In genomic region chr14:31926652-31927347, GRCh38 we compare ENCODE assay signal across 9 cellular contexts.
A peak's percentile ranks its signal among the peaks of the same experiment; 100 is the strongest.
DNase-seq lines count a peak whose midpoint lies in the region; ATAC-seq, FAIRE-seq and TF ChIP-seq lines count a peak whose summit lies in the region.
"Had no signal": no experiment of that assay in that cellular context is flagged by ENCODE, and none has a peak within 500 bp of the region (broad histone marks: within the 10 kb centered on the region; RNA-seq: fewer than 3 reads in every experiment).

No MANE protein-coding gene starts in this region.

- H3K79me2 ChIP-seq in PC-3 (ENCODE audit: low read length) = no peaks in the 10 kb centered on the region
- H3K79me2 ChIP-seq in endothelial cell of umbilical vein (ENCODE audit: control insufficient read depth, insufficient read depth, low read length) = no peaks in the 10 kb centered on the region
- no peaks in the 10 kb centered on the region for H3K79me2 ChIP-seq in smooth muscle cell (ENCODE audit: low read depth)

- dilution Hi-C loops in endothelial cell of umbilical vein (cut with MboI; ENCODE audit: extremely low pct_ligation_motif_present, low sequenced_read_pairs) = no loop called here

- no peaks in the 10 kb centered on the region for H4K20me1 ChIP-seq in PC-3 (ENCODE audit: low read length)
- no peaks in the 10 kb centered on the region for H4K20me1 ChIP-seq in endothelial cell of umbilical vein (replicated peaks; ENCODE audit: control insufficient read depth, extremely low read depth, insufficient read depth, low read length)
- H4K20me1 ChIP-seq in smooth muscle cell (ENCODE audit: low read depth) = no peaks in the 10 kb centered on the region

- TF ChIP-seq POLR2A in endothelial cell of umbilical vein (IDR thresholded peaks at IDR 0.05; ENCODE audit: low read depth, low read length) (no peak), right lobe of liver (IDR thresholded peaks at IDR 0.05) (no peak)

- FAIRE-seq in endothelial cell of umbilical vein (lab: Jason Lieb, UNC) = no peak

- no peak overlapping the region for H3K4me3 ChIP-seq in PC-3 (ENCODE audit: low read length)
- no peak overlapping the region for H3K4me3 ChIP-seq in endothelial cell of umbilical vein (replicated peaks in 1 of 3; ENCODE audit: insufficient read depth in 1 of 3, low read depth in 1 of 3, low read length in 3 of 3)
- H3K4me3 ChIP-seq in right lobe of liver = no peak overlapping the region
- H3K4me3 ChIP-seq in smooth muscle cell = no peak overlapping the region

- CTCF ChIA-PET in PC-3 (lab: Charles Lee) = interaction anchor here (0.5 to 0.8 kb wide), 5 partner anchors 91 to 543 kb away, joined by 3 to 4 read pairs (median 3); no protein-coding TSS in a partner anchor
- CTCF ChIA-PET in endothelial cell of umbilical vein (lab: Charles Lee) = interaction anchor here (0.6 to 2.8 kb wide), 23 partner anchors 8 to 633 kb away, joined by 3 to 44 read pairs (median 5); partner anchors contain the start of genes ARHGAP5 and RNU6-8

- 60% methylated on average over 6 of the region's 6 CpGs for WGBS in right lobe of liver (ENCODE audit: insufficient coverage, low coverage, low lambda C conversion rate, missing lambda C conversion rate)
- 48% methylated on average over 6 of the region's 6 CpGs for WGBS in smooth muscle cell (ENCODE audit: low lambda C conversion rate)

- no peaks in the 10 kb centered on the region for H3K27me3 ChIP-seq in PC-3 (ENCODE audit: low read length)
- H3K27me3 ChIP-seq in endothelial cell of umbilical vein (ENCODE audit: control insufficient read depth in 2 of 2, insufficient read depth in 2 of 2, low read length in 2 of 2) = no peaks in the 10 kb centered on the region
- H3K27me3 ChIP-seq in right lobe of liver = no peaks in the 10 kb centered on the region
- H3K27me3 ChIP-seq in smooth muscle cell (ENCODE audit: low read depth) = no peaks in the 10 kb centered on the region

- no peak for TF ChIP-seq CTCF in PC-3 (conservative IDR thresholded peaks at IDR 0.05; ENCODE audit: low read depth, low read length)
- TF ChIP-seq CTCF in endothelial cell of umbilical vein (IDR thresholded peaks at IDR 0.05; ENCODE audit: extremely low read depth in 1 of 2, insufficient read depth in 1 of 2, low read depth in 1 of 2, low read length in 2 of 2) = no peak
- TF ChIP-seq CTCF in right lobe of liver (IDR thresholded peaks at IDR 0.05) = no peak
- TF ChIP-seq CTCF in smooth muscle cell (IDR thresholded peaks at IDR 0.05; ENCODE audit: borderline replicate concordance, insufficient read depth, poor library complexity, severe bottlenecking) = no peak

- ATAC-seq in PC-3 (no peak), right lobe of liver (peak; percentile 27 to 50 (median 31)), HG02885 (IDR thresholded peaks at IDR 0.05; ENCODE audit: poor library complexity, unreplicated experiment) (no peak), left colon (no peak)

- BruUV-seq in PC-3 (replicated peaks; lab: Mats Ljungman, UMichigan) = no TSS peak
- TSS peak; percentile 91 for BruUV-seq in endothelial cell of umbilical vein (replicated peaks; lab: Mats Ljungman, UMichigan)

- H3K9me1 ChIP-seq in endothelial cell of umbilical vein (replicated peaks; ENCODE audit: control insufficient read depth, extremely low read depth, insufficient read depth, low read length) = no peaks in the 10 kb centered on the region

- POLR2A ChIA-PET in PC-3 (lab: Charles Lee; ENCODE audit: unreplicated experiment) = interaction anchor here (0.7 kb wide), 1 partner anchor 150 kb away, joined by 4 read pairs; the partner anchor contains the start of gene ARHGAP5
- POLR2A ChIA-PET in endothelial cell of umbilical vein (lab: Charles Lee) = interaction anchor here (1.0 to 1.3 kb wide), 2 partner anchors 151 to 506 kb away, joined by 3 read pairs; partner anchors contain the start of gene HEATR5A

- DNase-seq in PC-3 (no peak), endothelial cell of umbilical vein (ENCODE audit: low read depth, low spot score) (peak; percentile 81), right lobe of liver (no peak), smooth muscle cell (lab: John Stamatoyannopoulos, UW; ENCODE audit: unreplicated experiment) (no peak), left colon (no peak), activated gamma-delta T cell (lab: John Stamatoyannopoulos, UW) (no peak), KBM-7 (no peak)
- DNase-seq: KG1 had no signal

- H2AFZ ChIP-seq in PC-3 (ENCODE audit: low read length) (no peak overlapping the region), endothelial cell of umbilical vein (ENCODE audit: low read depth, low read length) (no peak overlapping the region), smooth muscle cell (ENCODE audit: low read depth) (no peak overlapping the region)

- H3K36me3 ChIP-seq in PC-3 (ENCODE audit: low read depth, low read length) (no peaks in the 10 kb centered on the region), endothelial cell of umbilical vein (ENCODE audit: control insufficient read depth in 2 of 2, extremely low read depth in 1 of 2, insufficient read depth in 2 of 2, low read length in 2 of 2) (no peaks in the 10 kb centered on the region), right lobe of liver (no peaks in the 10 kb centered on the region), smooth muscle cell (ENCODE audit: low read depth) (no peaks in the 10 kb centered on the region)

- H3K4me1 ChIP-seq in PC-3 (ENCODE audit: insufficient read depth, low read length) (peaks cover 20% of the 10 kb centered on the region; the same call in 1 of the 2 replicates), endothelial cell of umbilical vein (ENCODE audit: control insufficient read depth, extremely low read depth, insufficient read depth, low read length) (peaks cover 21% of the 10 kb centered on the region), right lobe of liver (no peaks in the 10 kb centered on the region), smooth muscle cell (ENCODE audit: low read depth) (peaks cover 17% of the 10 kb centered on the region)

- intact Hi-C loops in PC-3 (cut with micrococcal nuclease) (loop anchor here (2.0 to 5.0 kb wide), 4 partner anchors 54 to 456 kb away; no protein-coding TSS in a partner anchor), endothelial cell of umbilical vein (cut with micrococcal nuclease) (loop anchor here (1.0 to 10.0 kb wide), 12 partner anchors 8 to 634 kb away; partner anchors contain the start of genes DTD2, NUBPL, RNU6-7 and RNU6-8), right lobe of liver (cut with DNase I) (no loop called here), left colon (cut with DNase I, micrococcal nuclease) (no loop called here)

- no peaks in the 10 kb centered on the region for H3K9me3 ChIP-seq in PC-3 (ENCODE audit: low read length)
- no peaks in the 10 kb centered on the region for H3K9me3 ChIP-seq in endothelial cell of umbilical vein (replicated peaks; ENCODE audit: control insufficient read depth, insufficient read depth, low read length)
- no peaks in the 10 kb centered on the region for H3K9me3 ChIP-seq in right lobe of liver
- H3K9me3 ChIP-seq in smooth muscle cell (replicated peaks; ENCODE audit: low read depth) = no peaks in the 10 kb centered on the region

- H3K4me2 ChIP-seq in PC-3 (ENCODE audit: low read length) = peak overlapping the region; percentile 18; the same call in 1 of the 2 replicates
- peak overlapping the region; percentile 58 for H3K4me2 ChIP-seq in endothelial cell of umbilical vein (ENCODE audit: insufficient read depth, low read length)
- peak overlapping the region; percentile 72 for H3K4me2 ChIP-seq in smooth muscle cell

- H3K27ac ChIP-seq in PC-3 (ENCODE audit: low read length) (0 out of 2 replicates have a peak overlapping the region, but pooled peaks have one; percentile 12), endothelial cell of umbilical vein (ENCODE audit: insufficient read depth, low read depth, low read length) (peak overlapping the region; percentile 95), right lobe of liver (peak overlapping the region in 1 of 3 donors; percentile 21), smooth muscle cell (ENCODE audit: low read depth) (peak overlapping the region; percentile 96)

- H3K9ac ChIP-seq in PC-3 (ENCODE audit: low read length) (no peak overlapping the region), endothelial cell of umbilical vein (replicated peaks; ENCODE audit: extremely low read depth, insufficient read depth, low read length) (peak overlapping the region; percentile 79), smooth muscle cell (ENCODE audit: low read depth) (peak overlapping the region; percentile 71)

- H3F3A ChIP-seq in PC-3 (ENCODE audit: low read length, unreplicated experiment) (no peaks in the 10 kb centered on the region), smooth muscle cell (ENCODE audit: low read depth) (peaks cover 18% of the 10 kb centered on the region)

- in situ Hi-C loops in KBM-7 (cut with MboI; ENCODE audit: low pct_unique_long_range_greater_than_20kb, low sequenced_read_pairs) = loop anchor here (25.0 kb wide), 1 partner anchor 336 kb away; no protein-coding TSS in a partner anchor

- no peaks in the 10 kb centered on the region for H3K9me2 ChIP-seq in PC-3 (replicated peaks; ENCODE audit: low read length)

TF ChIP-seq in endothelial cell of umbilical vein, 7 proteins besides CTCF, POLR2A, EP300 and RAD21:
- TF ChIP-seq MYC (IDR thresholded peaks at IDR 0.05; ENCODE audit: low read depth, low read length) (no peak), MAX (IDR thresholded peaks at IDR 0.05; ENCODE audit: insufficient read depth, insufficient read length) (no peak), POLR2AphosphoS5 (IDR thresholded peaks at IDR 0.05; ENCODE audit: insufficient read depth, low read depth, low read length) (no peak), FOS (IDR thresholded peaks at IDR 0.05; ENCODE audit: borderline replicate concordance, insufficient read depth, low read length) (no peak), EZH2 (IDR thresholded peaks at IDR 0.05; ENCODE audit: borderline replicate concordance, low read depth, low read length, severe bottlenecking) (no peak), GATA2 (IDR thresholded peaks at IDR 0.05; ENCODE audit: insufficient read depth, insufficient read length, low read depth, low read length) (no peak), JUN (IDR thresholded peaks at IDR 0.05; ENCODE audit: borderline replicate concordance, insufficient read depth, insufficient read length, low read depth) (no peak)

Comparison
In these comparisons a context has a peak if more than half of its experiments do, and no peak if none do; other contexts are left out.
1. ATAC-seq: peak in right lobe of liver (4 of 4); none in PC-3 (single experiment), HG02885 (single experiment) and left colon (single experiment).
2. H3K4me2 ChIP-seq: peak in every context shown above with its lines; median percentile 72 in smooth muscle cell; 58 in endothelial cell of umbilical vein; 18 in PC-3.
3. intact Hi-C loops: an anchor here in PC-3 (2.0 to 5.0 kb wide) and endothelial cell of umbilical vein (1.0 to 10.0 kb wide); none called in right lobe of liver and left colon.